15 cellular contexts compared by ENCODE assay signal in the genomic region with DNA sequence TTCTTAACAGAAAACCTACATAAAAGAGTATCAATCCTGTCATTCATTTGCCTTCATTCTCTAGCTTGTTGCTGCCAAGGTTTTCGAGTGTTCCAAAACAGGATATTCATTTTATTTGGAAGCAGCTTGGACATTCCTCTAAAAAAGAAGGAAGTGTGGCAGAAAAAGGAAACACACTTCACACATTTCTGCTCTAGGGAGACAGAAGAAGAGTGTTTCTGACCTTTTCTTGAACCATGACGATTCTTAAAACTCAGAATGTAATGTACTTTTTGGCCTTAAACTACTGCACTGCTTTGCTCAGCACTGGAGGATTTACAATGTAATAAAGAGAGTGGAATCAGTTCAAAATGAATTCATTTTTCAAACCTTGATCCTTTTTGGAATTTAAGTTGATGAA.
DNase-seq lines count a peak whose midpoint lies in the region; ATAC-seq and TF ChIP-seq lines count a peak whose summit lies in the region.
"Had no signal": no experiment of that assay in that cellular context is flagged by ENCODE, and none has a peak within 500 bp of the region (broad histone marks: within the 10 kb centered on the region; RNA-seq: fewer than 3 reads in every experiment).

No MANE protein-coding gene starts in this region.

- no peak for TF ChIP-seq CTCF in HFFc6 (IDR thresholded peaks at IDR 0.05)
- TF ChIP-seq CTCF in brain (conservative IDR thresholded peaks at IDR 0.05): no peak
- no peak for TF ChIP-seq CTCF in natural killer cell (IDR thresholded peaks at IDR 0.05)

- peak overlapping the region; percentile 27 for H3K27ac ChIP-seq in skeletal muscle tissue (ENCODE audit: low read depth, low read length)
- H3K27ac ChIP-seq: BLaER1 treated with 17β-estradiol and CSF1 and Interleukin-3, amounts not matched to agents 10 nM and 100 nM; epithelial cell of prostate; upper lobe of left lung had no signal

- H3K4me1 Mint-ChIP-seq in HFFc6 (ENCODE audit: low read depth) (peaks cover 42% of the 10 kb centered on the region), brain (peaks cover 64% of the 10 kb centered on the region), natural killer cell (no peaks in the 10 kb centered on the region)

- no peak for DNase-seq in HFFc6
- peak; percentile 28 for DNase-seq in iris pigment epithelial cell (ENCODE audit: low read depth)
- DNase-seq in natural killer cell: no peak
- DNase-seq in HCEC 1CT: no peak
- DNase-seq: activated CD8-positive, alpha-beta T cell treated with anti-CD3 and anti-CD28 coated beads, Interleukin-2, amount 10 ng/mL, durations not matched to agents 7 days and 5 days; activated gamma-delta T cell treated with Interleukin-2 at 50 U/mL for 16 hours; NCI-H1048; stimulated activated CD4-positive, alpha-beta T cell treated with anti-CD3 and anti-CD28 coated beads, Interleukin-2, amount 100 ng/mL, for 48 hours; upper lobe of left lung had no signal

- H3K9me3 Mint-ChIP-seq in HFFc6: no peaks in the 10 kb centered on the region
- no peaks in the 10 kb centered on the region for H3K9me3 Mint-ChIP-seq in brain
- peaks cover 0 to 2% of the 10 kb centered on the region in 2 donors for H3K9me3 Mint-ChIP-seq in natural killer cell

- H3K27ac Mint-ChIP-seq in HFFc6 (peak overlapping the region; percentile 12), brain (peak overlapping the region in 4 of 5 experiments; percentile 35 to 79 (median 64)), natural killer cell (no peak overlapping the region)
- H3K27ac Mint-ChIP-seq: activated CD8-positive, alpha-beta T cell treated with anti-CD3 and anti-CD28 coated beads, Interleukin-2, amount 10 ng/mL, durations not matched to agents 7 days and 5 days; progenitor cell of endocrine pancreas had no signal

- H3K4me3 Mint-ChIP-seq in HFFc6 (peak overlapping the region; percentile 3; the same call in 1 of the 2 replicates), brain (peak overlapping the region in 2 of 5 experiments; percentile 30 to 61), natural killer cell (no peak overlapping the region)
- H3K4me3 Mint-ChIP-seq: activated CD8-positive, alpha-beta T cell treated with anti-CD3 and anti-CD28 coated beads, Interleukin-2, amount 10 ng/mL, durations not matched to agents 7 days and 5 days had no signal

- no peak overlapping the region for H3K9ac ChIP-seq in skeletal muscle tissue (ENCODE audit: low read depth in 1 of 3, low read length in 3 of 3)
- H3K9ac ChIP-seq: BLaER1 treated with 17β-estradiol and CSF1 and Interleukin-3, amounts not matched to agents 10 nM and 100 nM had no signal

- H3K36me3 Mint-ChIP-seq in HFFc6 (ENCODE audit: low read depth) (peaks cover 14% of the 10 kb centered on the region; the same call in 1 of the 2 replicates), brain (peaks cover 11% of the 10 kb centered on the region), natural killer cell (no peaks in the 10 kb centered on the region)

- intact Hi-C loops in natural killer cell (cut with micrococcal nuclease): no loop called here

- H3K4me1 ChIP-seq in skeletal muscle tissue (ENCODE audit: control insufficient read depth in 3 of 3, insufficient read depth in 3 of 3, low read length in 3 of 3): no peaks in the 10 kb centered on the region

- no peaks in the 10 kb centered on the region for H3K27me3 ChIP-seq in skeletal muscle tissue (ENCODE audit: control insufficient read depth in 3 of 3, insufficient read depth in 3 of 3, low read length in 3 of 3)
- H3K27me3 ChIP-seq: BLaER1 treated with 17β-estradiol and CSF1 and Interleukin-3, amounts not matched to agents 10 nM and 100 nM; upper lobe of left lung had no signal

- ATAC-seq in natural killer cell (no peak), GM18519 (IDR thresholded peaks at IDR 0.05; ENCODE audit: low FRiP score, unreplicated experiment) (no peak)
- ATAC-seq: activated CD8-positive, alpha-beta T cell treated with anti-CD3 and anti-CD28 coated beads, Interleukin-2, amount 10 ng/mL, durations not matched to agents 7 days and 5 days had no signal

- H3K27me3 Mint-ChIP-seq in HFFc6 (ENCODE audit: insufficient read depth) (no peaks in the 10 kb centered on the region; the same call in 1 of the 2 replicates), brain (peaks cover 5% of the 10 kb centered on the region), natural killer cell (ENCODE audit: low read depth in 2 of 2) (no peaks in the 10 kb centered on the region)
- H3K27me3 Mint-ChIP-seq: progenitor cell of endocrine pancreas had no signal

- H3K36me3 ChIP-seq in skeletal muscle tissue (ENCODE audit: control insufficient read depth in 3 of 3, insufficient read depth in 3 of 3, low read length in 3 of 3): no peaks in the 10 kb centered on the region
- H3K36me3 ChIP-seq: BLaER1 treated with 17β-estradiol and CSF1 and Interleukin-3, amounts not matched to agents 10 nM and 100 nM; upper lobe of left lung had no signal

- no peak overlapping the region for H3K4me3 ChIP-seq in skeletal muscle tissue (ENCODE audit: low read length in 3 of 3)
- H3K4me3 ChIP-seq: BLaER1 treated with 17β-estradiol and CSF1 and Interleukin-3, amounts not matched to agents 10 nM and 100 nM; upper lobe of left lung had no signal

- H3K9me3 ChIP-seq in skeletal muscle tissue (ENCODE audit: control insufficient read depth in 3 of 3, low read length in 3 of 3): no peaks in the 10 kb centered on the region
- H3K9me3 ChIP-seq: BLaER1 treated with 17β-estradiol and CSF1 and Interleukin-3, amounts not matched to agents 10 nM and 100 nM; upper lobe of left lung had no signal

Comparison
In these comparisons a context has a peak if more than half of its experiments do, and no peak if none do; other contexts are left out.
1. H3K27ac Mint-ChIP-seq: peak in HFFc6 (single experiment) and brain (4 of 5); none in natural killer cell (0 of 2).